10 cellular contexts compared by ENCODE assay signal in genomic region chrX:17591741-17592110, GRCh38.
DNase-seq lines count a peak whose midpoint lies in the region; ATAC-seq, FAIRE-seq and TF ChIP-seq lines count a peak whose summit lies in the region.
"Had no signal": no experiment of that assay in that cellular context is flagged by ENCODE, and none has a peak within 500 bp of the region (broad histone marks: within the 10 kb centered on the region; RNA-seq: fewer than 3 reads in every experiment).

No MANE protein-coding gene starts in this region.

- peaks cover 36% of the 10 kb centered on the region for H3K4me1 ChIP-seq in GM23248 (ENCODE audit: insufficient read depth)
- H3K4me1 ChIP-seq in adipocyte (ENCODE audit: control insufficient read depth, insufficient read depth, low read length), result peaks cover 30% of the 10 kb centered on the region
- H3K4me1 ChIP-seq in kidney (ENCODE audit: control insufficient read depth in 1 of 2, insufficient read depth in 1 of 2, low read depth in 1 of 2, low read length in 2 of 2), result peaks cover 29 to 53% of the 10 kb centered on the region in 2 donors
- H3K4me1 ChIP-seq in endodermal cell (ENCODE audit: control insufficient read depth, insufficient read depth, low read length), result no peaks in the 10 kb centered on the region
- H3K4me1 ChIP-seq: lower lobe of right lung had no signal

- H3F3A ChIP-seq in GM23248 (ENCODE audit: insufficient read depth), result peaks cover 22% of the 10 kb centered on the region

- FAIRE-seq in kidney (lab: Jason Lieb, UNC), result no peak

- H3K9me2 ChIP-seq in GM23248 (ENCODE audit: insufficient read depth), result no peaks in the 10 kb centered on the region

- intact Hi-C loops in kidney (cut with DNase I), result no loop called here

- H3K9ac ChIP-seq in GM23248 (peak overlapping the region; percentile 68), adipocyte (ENCODE audit: low read length) (peak overlapping the region; percentile 78), kidney (ENCODE audit: low read length in 2 of 2) (peak overlapping the region in 1 of 2 donors; percentile 41), endodermal cell (ENCODE audit: extremely low read depth, low read length, poor library complexity, severe bottlenecking) (no peak overlapping the region)

- no peaks in the 10 kb centered on the region for H4K20me1 ChIP-seq in GM23248 (ENCODE audit: insufficient read depth)

- CTCF ChIA-PET in AG04449 (lab: Yijun Ruan, JAX), result interaction anchor here (0.7 to 2.5 kb wide), 15 partner anchors 11 to 471 kb away, joined by 3 to 22 read pairs (median 4); no protein-coding TSS in a partner anchor

- TF ChIP-seq CTCF in AG04449 (IDR thresholded peaks at IDR 0.05; ENCODE audit: insufficient read depth, low read length, missing control alignments) (no peak), kidney (IDR thresholded peaks at IDR 0.05; ENCODE audit: borderline replicate concordance, extremely low read depth, insufficient read depth) (no peak), endodermal cell (conservative IDR thresholded peaks at IDR 0.05) (no peak)

- in situ Hi-C loops in GM23248 (cut with MboI), result no loop called here

- H3K4me3 Mint-ChIP-seq in endodermal cell, result no peak overlapping the region

- ATAC-seq in HG03025 (IDR thresholded peaks at IDR 0.05; ENCODE audit: low FRiP score, unreplicated experiment), result no peak

- no peaks in the 10 kb centered on the region for H3K36me3 Mint-ChIP-seq in endodermal cell (ENCODE audit: low read depth)

- H3K9me3 Mint-ChIP-seq in endodermal cell, result no peaks in the 10 kb centered on the region

- peak overlapping the region; percentile 80 for H3K27ac ChIP-seq in GM23248
- peak overlapping the region; percentile 71 to 74 for H3K27ac ChIP-seq in kidney (ENCODE audit: low read depth in 2 of 2, low read length in 2 of 2)
- no peak overlapping the region for H3K27ac ChIP-seq in endodermal cell (ENCODE audit: low read depth, low read length)
- H3K27ac ChIP-seq: lower lobe of right lung had no signal

- H3K4me1 Mint-ChIP-seq in endodermal cell, result peaks cover 20% of the 10 kb centered on the region

- no peak overlapping the region for H3K27ac Mint-ChIP-seq in endodermal cell

- peak overlapping the region; percentile 40 for H3K4me3 ChIP-seq in AG04449 (ENCODE audit: low read depth, low read length)
- peak overlapping the region; percentile 72 for H3K4me3 ChIP-seq in GM23248
- peak overlapping the region; percentile 60 for H3K4me3 ChIP-seq in adipocyte (ENCODE audit: low read length)
- H3K4me3 ChIP-seq in kidney (ENCODE audit: low read length in 2 of 2), result no peak overlapping the region
- H3K4me3 ChIP-seq in endodermal cell (ENCODE audit: low read length), result no peak overlapping the region
- H3K4me3 ChIP-seq: lower lobe of right lung had no signal

- H3K9me3 ChIP-seq in GM23248 (ENCODE audit: low read depth), result no peaks in the 10 kb centered on the region
- no peaks in the 10 kb centered on the region for H3K9me3 ChIP-seq in adipocyte (ENCODE audit: control insufficient read depth, low read length)
- no peaks in the 10 kb centered on the region for H3K9me3 ChIP-seq in kidney (ENCODE audit: control insufficient read depth in 1 of 2, low read length in 2 of 2)
- H3K9me3 ChIP-seq in endodermal cell (ENCODE audit: control insufficient read depth, low read length), result no peaks in the 10 kb centered on the region
- H3K9me3 ChIP-seq: lower lobe of right lung had no signal

- H3K27me3 ChIP-seq in GM23248 (replicated peaks; ENCODE audit: insufficient read depth) (no peaks in the 10 kb centered on the region), adipocyte (replicated peaks; ENCODE audit: control insufficient read depth, insufficient read depth, low read length) (no peaks in the 10 kb centered on the region), endodermal cell (ENCODE audit: control insufficient read depth, insufficient read depth, low read length, poor library complexity, severe bottlenecking) (no peaks in the 10 kb centered on the region)

- H3K27me3 Mint-ChIP-seq in endodermal cell (ENCODE audit: insufficient read depth), result peaks cover 5% of the 10 kb centered on the region

- peak overlapping the region; percentile 92 for H3K4me2 ChIP-seq in GM23248 (ENCODE audit: unreplicated experiment)

- no peak for DNase-seq in AG04449 (ENCODE audit: low read depth, low spot score)
- DNase-seq in GM23248, result peak; percentile 77
- DNase-seq in adipocyte (ENCODE audit: low read depth), result peak; percentile 73
- no peak for DNase-seq in kidney
- DNase-seq in HT-29 (ENCODE audit: low spot score), result no peak
- DNase-seq in endodermal cell, result no peak
- no peak for DNase-seq in stimulated activated CD4-positive, alpha-beta T cell treated with anti-CD3 and anti-CD28 coated beads, Interleukin-4, amount 100 ng/mL, for 1 hour
- DNase-seq: activated gamma-delta T cell had no signal

- no peaks in the 10 kb centered on the region for H3K36me3 ChIP-seq in GM23248 (ENCODE audit: low read depth)
- H3K36me3 ChIP-seq in adipocyte (ENCODE audit: control insufficient read depth, insufficient read depth, low read length, severe bottlenecking), result no peaks in the 10 kb centered on the region
- H3K36me3 ChIP-seq in kidney (ENCODE audit: control insufficient read depth in 1 of 2, insufficient read depth in 2 of 2, low read length in 2 of 2), result no peaks in the 10 kb centered on the region
- H3K36me3 ChIP-seq in endodermal cell (ENCODE audit: control insufficient read depth, insufficient read depth, low read length), result no peaks in the 10 kb centered on the region
- H3K36me3 ChIP-seq: lower lobe of right lung had no signal

- peaks cover 7% of the 10 kb centered on the region; the same call in 1 of the 2 replicates for H3K79me2 ChIP-seq in GM23248 (ENCODE audit: insufficient read depth)

- POLR2A ChIA-PET in AG04449 (lab: Yijun Ruan, JAX), result interaction anchor here (1.1 kb wide), 1 partner anchor 216 kb away, joined by 5 read pairs; no protein-coding TSS in a partner anchor

- H2AFZ ChIP-seq in GM23248, result peak overlapping the region; percentile 34; the same call in 1 of the 2 replicates

- 0% methylated on average over 4 of the region's 4 CpGs for WGBS in GM23248 (ENCODE audit: low coverage in 1 of 2, low lambda C conversion rate in 2 of 2, missing lambda C conversion rate in 2 of 2), 2 experiments
- WGBS in endodermal cell (ENCODE audit: insufficient coverage in 1 of 2, insufficient read length in 1 of 2), 2 experiments, result 91% methylated on average over 4 of the region's 4 CpGs; no CpG with 5 or more reads in 1 of the 2 experiments

Comparison
In these comparisons a context has a peak if more than half of its experiments do, and no peak if none do; other contexts are left out.
1. DNase-seq: peak in GM23248 (single experiment) and adipocyte (single experiment); none in AG04449 (single experiment), kidney (single experiment), HT-29 (single experiment), endodermal cell (single experiment) and stimulated activated CD4-positive, alpha-beta T cell treated with anti-CD3 and anti-CD28 coated beads, Interleukin-4, amount 100 ng/mL, for 1 hour (single experiment).
2. H3K4me3 ChIP-seq: peak in AG04449 (single experiment), GM23248 (single experiment) and adipocyte (single experiment); none in kidney (0 of 2) and endodermal cell (single experiment).